13 cellular contexts compared by ENCODE assay signal in the genomic region with DNA sequence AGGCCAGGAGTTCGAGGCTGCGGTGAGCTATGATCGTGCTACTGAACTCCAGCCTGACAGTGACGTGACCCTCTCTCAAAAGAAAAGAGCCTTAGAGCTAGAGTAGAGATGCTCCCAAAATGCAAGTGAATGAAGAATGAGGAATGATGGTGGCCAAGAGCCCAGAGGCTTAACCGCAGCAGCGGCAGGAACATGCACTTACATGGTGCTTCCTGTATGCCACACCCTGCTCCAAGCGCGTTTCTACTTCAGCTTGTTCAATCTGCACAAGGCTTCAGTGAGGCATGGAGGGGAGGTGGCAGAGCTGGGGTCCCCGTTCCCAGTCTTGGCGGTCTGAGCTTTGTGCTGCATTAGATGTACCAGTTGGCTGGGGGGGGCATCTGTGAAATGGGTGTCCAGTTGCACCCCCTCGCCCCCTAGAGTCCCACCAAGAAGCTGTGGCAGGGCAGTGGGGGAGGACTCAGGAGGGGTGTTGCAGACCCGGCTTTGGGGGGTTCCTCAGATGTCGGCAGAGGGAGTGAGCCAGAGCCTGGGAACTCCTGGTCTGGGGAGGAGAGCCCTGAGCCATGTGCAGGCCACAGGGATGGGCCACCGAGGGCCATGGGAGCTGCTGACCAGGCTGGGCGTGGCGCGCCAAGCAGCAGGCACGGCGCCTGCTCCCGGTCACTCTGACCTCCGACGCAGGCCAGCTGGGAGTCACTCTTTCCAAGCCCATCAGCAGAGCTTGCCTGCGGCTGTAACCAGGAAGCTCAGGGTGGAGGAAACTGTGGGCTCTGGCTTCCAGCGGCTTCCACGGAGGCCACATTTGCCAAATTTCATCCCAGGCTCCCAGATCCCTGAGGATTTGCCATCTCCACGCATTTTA.
DNase-seq lines count a peak whose midpoint lies in the region; ATAC-seq and TF ChIP-seq lines count a peak whose summit lies in the region.
"Had no signal": no experiment of that assay in that cellular context is flagged by ENCODE, and none has a peak within 500 bp of the region (broad histone marks: within the 10 kb centered on the region; RNA-seq: fewer than 3 reads in every experiment).

No MANE protein-coding gene starts in this region.

- H3K36me3 ChIP-seq in MG63 = no peaks in the 10 kb centered on the region
- no peaks in the 10 kb centered on the region for H3K36me3 ChIP-seq in lower lobe of right lung
- H3K36me3 ChIP-seq in tibial artery = no peaks in the 10 kb centered on the region

- no peaks in the 10 kb centered on the region for H3K4me1 ChIP-seq in lower lobe of right lung
- peaks cover 0 to 8% (median 3%) of the 10 kb centered on the region in 4 donors for H3K4me1 ChIP-seq in tibial artery

- DNase-seq in MG63 = peak; percentile 77
- peak; percentile 72 for DNase-seq in epithelial cell of esophagus (ENCODE audit: low read depth)
- DNase-seq in lower lobe of right lung = no peak
- DNase-seq in tibial artery = peak; percentile 60 to 79
- no peak for DNase-seq in NCI-H2196 (lab: John Stamatoyannopoulos, UW; ENCODE audit: unreplicated experiment)
- DNase-seq in T-helper 1 cell = no peak
- no peak for DNase-seq in stimulated activated CD4-positive, alpha-beta T cell treated with anti-CD3 and anti-CD28 coated beads, Interleukin-4, amount 100 ng/mL, for 4 hours
- DNase-seq: activated CD4-positive, alpha-beta T cell treated with anti-CD3 and anti-CD28 coated beads, Interleukin-2, amount 50 U/mL, for 1 hour; naive thymus-derived CD4-positive, alpha-beta T cell; NCI-H1092; NCI-H345; OCI-M1 had no signal

- TF ChIP-seq CTCF in epithelial cell of esophagus (IDR thresholded peaks at IDR 0.05; ENCODE audit: insufficient read depth, low read depth, low read length, missing control alignments) = no peak
- TF ChIP-seq CTCF in lower lobe of right lung (IDR thresholded peaks at IDR 0.05) = no peak
- no peak for TF ChIP-seq CTCF in tibial artery (IDR thresholded peaks at IDR 0.05)

- peak; percentile 25 to 54 for ATAC-seq in lower lobe of right lung
- no peak for ATAC-seq in HG03039 (IDR thresholded peaks at IDR 0.05; ENCODE audit: unreplicated experiment)
- ATAC-seq: naive thymus-derived CD4-positive, alpha-beta T cell had no signal

- H3K27ac ChIP-seq in lower lobe of right lung (no peak overlapping the region), tibial artery (no peak overlapping the region)

- H3K4me3 ChIP-seq in MG63 = no peak overlapping the region
- H3K4me3 ChIP-seq in epithelial cell of esophagus (ENCODE audit: low read length) = no peak overlapping the region
- no peak overlapping the region for H3K4me3 ChIP-seq in lower lobe of right lung
- no peak overlapping the region for H3K4me3 ChIP-seq in tibial artery

- intact Hi-C loops in lower lobe of right lung (cut with DNase I) (no loop called here), tibial artery (cut with DNase I; ENCODE audit: low total_unique reads) (no loop called here)

- H3K9me3 ChIP-seq in MG63 (no peaks in the 10 kb centered on the region), lower lobe of right lung (no peaks in the 10 kb centered on the region), tibial artery (no peaks in the 10 kb centered on the region)

- H3K27me3 ChIP-seq in MG63 (no peaks in the 10 kb centered on the region), lower lobe of right lung (ENCODE audit: low read depth) (no peaks in the 10 kb centered on the region), tibial artery (no peaks in the 10 kb centered on the region)

Comparison
In these comparisons a context has a peak if more than half of its experiments do, and no peak if none do; other contexts are left out.
1. DNase-seq: peak in MG63 (single experiment), epithelial cell of esophagus (single experiment) and tibial artery (2 of 2); none in lower lobe of right lung (single experiment), NCI-H2196 (single experiment), T-helper 1 cell (0 of 5) and stimulated activated CD4-positive, alpha-beta T cell treated with anti-CD3 and anti-CD28 coated beads, Interleukin-4, amount 100 ng/mL, for 4 hours (0 of 2).